16 cellular contexts compared by ENCODE assay signal in genomic region chr5:132629230-132629944, GRCh38. TPM values are rescaled to one million over a fixed set of nuclear protein-coding genes. Genes with fewer than 3 reads are reported as not detected.
DNase-seq lines count a peak whose midpoint lies in the region; ATAC-seq, FAIRE-seq and TF ChIP-seq lines count a peak whose summit lies in the region.
"Had no signal": no experiment of that assay in that cellular context is flagged by ENCODE, and none has a peak within 500 bp of the region (broad histone marks: within the 10 kb centered on the region; RNA-seq: fewer than 3 reads in every experiment).

No MANE protein-coding gene starts in this region.

- H3K4me1 ChIP-seq in psoas muscle: no peaks in the 10 kb centered on the region

- peaks cover 0 to 31% of the 10 kb centered on the region in 2 donors for H3K36me3 ChIP-seq in psoas muscle (ENCODE audit: insufficient read depth in 1 of 2, low read depth in 1 of 2)

- TF ChIP-seq CTCF in D721Med (IDR thresholded peaks at IDR 0.05; ENCODE audit: insufficient read depth, missing control alignments): no peak
- TF ChIP-seq CTCF in chondrocyte (IDR thresholded peaks at IDR 0.05): no peak
- no peak for TF ChIP-seq CTCF in psoas muscle (IDR thresholded peaks at IDR 0.05)

- H3K9me3 Mint-ChIP-seq in T-helper 1 cell treated with Interleukin-12 subunit alpha and Interleukin-12 subunit beta and Interleukin-4 antibody, amounts not matched to agents 30 μg/mL and 1 μg/mL, for 36 hours: no peaks in the 10 kb centered on the region
- no peaks in the 10 kb centered on the region for H3K9me3 Mint-ChIP-seq in chondrocyte (ENCODE audit: low read depth)
- H3K9me3 Mint-ChIP-seq: nephron had no signal

- H3K27ac ChIP-seq in psoas muscle: no peak overlapping the region
- H3K27ac ChIP-seq: BLaER1 treated with 17β-estradiol and CSF1 and Interleukin-3, amounts not matched to agents 10 nM and 100 nM had no signal

- WGBS in psoas muscle, 3 donors: 80 to 83% (median 83%) methylated on average over 5 of the region's 5 CpGs

- peak overlapping the region; percentile 90 for H3K27ac Mint-ChIP-seq in T-helper 1 cell treated with Interleukin-12 subunit alpha and Interleukin-12 subunit beta and Interleukin-4 antibody, amounts not matched to agents 30 μg/mL and 1 μg/mL, for 36 hours
- no peak overlapping the region for H3K27ac Mint-ChIP-seq in chondrocyte (ENCODE audit: unreplicated experiment)
- H3K27ac Mint-ChIP-seq: nephron had no signal

- DNase-seq in D721Med (ENCODE audit: insufficient read length, low spot score) (no peak), chondrocyte (ENCODE audit: low spot score) (no peak), NCI-H146 treated with DMSO at 0.1 percent for 48 hours (lab: John Stamatoyannopoulos, UW; ENCODE audit: unreplicated experiment) (no peak), psoas muscle (no peak), NCI-H1694 treated with DMSO at 0.1 percent for 48 hours (lab: John Stamatoyannopoulos, UW) (no peak)
- DNase-seq: activated CD4-positive, alpha-beta T cell treated with anti-CD3 and anti-CD28 coated beads for 48 hours; Kasumi-1; NCI-H510A treated with DMSO at 0.1 percent for 48 hours had no signal

- peak overlapping the region; percentile 33 for H3K4me3 Mint-ChIP-seq in T-helper 1 cell treated with Interleukin-12 subunit alpha and Interleukin-12 subunit beta and Interleukin-4 antibody, amounts not matched to agents 30 μg/mL and 1 μg/mL, for 36 hours
- H3K4me3 Mint-ChIP-seq in chondrocyte (ENCODE audit: unreplicated experiment): no peak overlapping the region
- H3K4me3 Mint-ChIP-seq: nephron had no signal

- no peaks in the 10 kb centered on the region for H3K9me3 ChIP-seq in psoas muscle
- H3K9me3 ChIP-seq: BLaER1 treated with 17β-estradiol and CSF1 and Interleukin-3, amounts not matched to agents 10 nM and 100 nM had no signal

- peak; percentile 88 for FAIRE-seq in D721Med (lab: Jason Lieb, UNC)
- FAIRE-seq: astrocyte had no signal

- intact Hi-C loops in psoas muscle (cut with DNase I): no loop called here

- H3K27me3 ChIP-seq in psoas muscle (ENCODE audit: insufficient read depth in 3 of 3, low read length in 2 of 3): no peaks in the 10 kb centered on the region
- H3K27me3 ChIP-seq: BLaER1 treated with 17β-estradiol and CSF1 and Interleukin-3, amounts not matched to agents 10 nM and 100 nM had no signal

- H3K36me3 Mint-ChIP-seq in T-helper 1 cell treated with Interleukin-12 subunit alpha and Interleukin-12 subunit beta and Interleukin-4 antibody, amounts not matched to agents 30 μg/mL and 1 μg/mL, for 36 hours (ENCODE audit: low read depth): peaks cover 35% of the 10 kb centered on the region
- H3K36me3 Mint-ChIP-seq in chondrocyte (ENCODE audit: low read depth): peaks cover 13% of the 10 kb centered on the region

- ATAC-seq in GM18867 (IDR thresholded peaks at IDR 0.05; ENCODE audit: unreplicated experiment) (peak; percentile 72), HG02763 (IDR thresholded peaks at IDR 0.05; ENCODE audit: unreplicated experiment) (peak; percentile 45), psoas muscle (no peak)

- no peak overlapping the region for H3K4me3 ChIP-seq in psoas muscle
- H3K4me3 ChIP-seq: BLaER1 treated with 17β-estradiol and CSF1 and Interleukin-3, amounts not matched to agents 10 nM and 100 nM had no signal

- no peaks in the 10 kb centered on the region for H3K27me3 Mint-ChIP-seq in T-helper 1 cell treated with Interleukin-12 subunit alpha and Interleukin-12 subunit beta and Interleukin-4 antibody, amounts not matched to agents 30 μg/mL and 1 μg/mL, for 36 hours (ENCODE audit: low read depth)
- no peaks in the 10 kb centered on the region for H3K27me3 Mint-ChIP-seq in chondrocyte (ENCODE audit: low read depth)

- H3K4me1 Mint-ChIP-seq in T-helper 1 cell treated with Interleukin-12 subunit alpha and Interleukin-12 subunit beta and Interleukin-4 antibody, amounts not matched to agents 30 μg/mL and 1 μg/mL, for 36 hours (ENCODE audit: low read depth): peaks cover 38% of the 10 kb centered on the region
- H3K4me1 Mint-ChIP-seq in chondrocyte (ENCODE audit: low read depth): no peaks in the 10 kb centered on the region
- H3K4me1 Mint-ChIP-seq: nephron had no signal

RNA-seq across cellular contexts. Expression of gene IL13, which starts 28.6 kb away (rescaled TPM):
- total RNA-seq in chondrocyte: not detected in 3 replicates
- total RNA-seq in psoas muscle: not detected
- polyA plus RNA-seq in psoas muscle: not detected
- total RNA-seq: astrocyte, epithelial cell of proximal tubule, SK-MEL-5 had no signal

RNA-seq across cellular contexts. Expression of gene IL4, which starts 44.4 kb away (rescaled TPM):
- not detected in 3 replicates for total RNA-seq in chondrocyte
- not detected for total RNA-seq in psoas muscle
- polyA plus RNA-seq in psoas muscle: not detected
- total RNA-seq: astrocyte, epithelial cell of proximal tubule, SK-MEL-5 had no signal

Comparison
In these comparisons a context has a peak if more than half of its experiments do, and no peak if none do; other contexts are left out.
1. ATAC-seq: peak in GM18867 (single experiment) and HG02763 (single experiment); none in psoas muscle (0 of 4).